25 cellular contexts compared by ENCODE assay signal in genomic region chr1:240114222-240114621, GRCh38. TPM values are rescaled to one million over a fixed set of nuclear protein-coding genes. Genes with fewer than 3 reads are reported as not detected.
"Had no signal": no experiment of that assay in that cellular context is flagged by ENCODE, and none has a peak within 500 bp of the region (broad histone marks: within the 10 kb centered on the region; RNA-seq: fewer than 3 reads in every experiment).

No MANE protein-coding gene starts in this region.

- H3K4me1 ChIP-seq: breast epithelium had no signal

- H3K9me3 ChIP-seq: breast epithelium had no signal

- H3K27ac Mint-ChIP-seq: activated B cell treated with CpG ODN at 0.5 μM for 24 hours; activated CD4-positive, alpha-beta T cell treated with anti-CD3 and anti-CD28 coated beads, Interleukin-2, amount 10 ng/mL, durations not matched to agents 24 days and 14 days; activated CD8-positive, alpha-beta memory T cell treated with anti-CD3 and anti-CD28 coated beads, Interleukin-2, amount 10 ng/mL, durations not matched to agents 7 days and 5 days; activated naive CD4-positive, alpha-beta T cell treated with anti-CD3 and anti-CD28 coated beads, Interleukin-2, amount 50 U/mL, for 24 hours; activated T-cell treated with anti-CD3 and anti-CD28 coated beads, Interleukin-2, amount 50 U/mL, for 24 hours; activated T-helper 1 cell treated with anti-CD3 and anti-CD28 coated beads, Interleukin-12 subunit alpha, Interleukin-12 subunit beta, Interleukin-2, Interleukin-4 antibody, amounts not matched to agents 30 ng/mL and 10 ng/mL and 1 ng/mL, durations not matched to agents 14 hours and 24 hours and 36 hours; T-helper 17 cell had no signal

- H3K36me3 Mint-ChIP-seq: activated CD8-positive, alpha-beta memory T cell treated with anti-CD3 and anti-CD28 coated beads, Interleukin-2, amount 10 ng/mL, durations not matched to agents 7 days and 5 days; activated naive CD4-positive, alpha-beta T cell treated with anti-CD3 and anti-CD28 coated beads, Interleukin-2, amount 50 U/mL, for 24 hours had no signal

- DNase-seq: activated B cell treated with CpG ODN at 0.5 μM for 24 hours; activated CD4-positive, alpha-beta T cell treated with anti-CD3 and anti-CD28 coated beads for 1 hour; activated CD4-positive, alpha-beta T cell treated with anti-CD3 and anti-CD28 coated beads, Interleukin-2, amount 10 ng/mL, durations not matched to agents 24 days and 14 days; activated CD4-positive, alpha-beta T cell treated with anti-CD3 and anti-CD28 coated beads, Interleukin-2, amount 50 U/mL, for 48 hours; activated CD8-positive, alpha-beta memory T cell treated with anti-CD3 and anti-CD28 coated beads, Interleukin-2, amount 10 ng/mL, durations not matched to agents 7 days and 5 days; activated effector memory CD4-positive, alpha-beta T cell treated with Interleukin-2 at 50 U/mL for 16 hours; activated naive CD4-positive, alpha-beta T cell; activated T-cell treated with anti-CD3 and anti-CD28 coated beads, Interleukin-2, amount 50 U/mL, for 24 hours; aorta; caudate nucleus; NCI-H1092; NCI-H1436; NCI-H187 treated with DMSO at 0.1 percent for 48 hours; NCI-H2081 treated with DMSO at 0.1 percent for 48 hours; NCI-H2171 treated with DMSO at 0.1 percent for 48 hours; NCI-H526; NCI-H82; SIG-M5; T-helper 17 cell; T-helper 9 cell had no signal

- H3K9me3 Mint-ChIP-seq: activated B cell treated with CpG ODN at 0.5 μM for 24 hours; activated CD4-positive, alpha-beta T cell treated with anti-CD3 and anti-CD28 coated beads, Interleukin-2, amount 10 ng/mL, durations not matched to agents 24 days and 14 days; activated naive CD4-positive, alpha-beta T cell treated with anti-CD3 and anti-CD28 coated beads, Interleukin-2, amount 50 U/mL, for 24 hours; activated T-cell treated with anti-CD3 and anti-CD28 coated beads, Interleukin-2, amount 50 U/mL, for 24 hours; activated T-helper 1 cell treated with anti-CD3 and anti-CD28 coated beads, Interleukin-12 subunit alpha, Interleukin-12 subunit beta, Interleukin-2, Interleukin-4 antibody, amounts not matched to agents 30 ng/mL and 10 ng/mL and 1 ng/mL, durations not matched to agents 14 hours and 24 hours and 36 hours had no signal

- H3K4me1 Mint-ChIP-seq: activated B cell treated with CpG ODN at 0.5 μM for 24 hours; activated CD4-positive, alpha-beta T cell treated with anti-CD3 and anti-CD28 coated beads, Interleukin-2, amount 10 ng/mL, durations not matched to agents 24 days and 14 days; activated CD8-positive, alpha-beta memory T cell treated with anti-CD3 and anti-CD28 coated beads, Interleukin-2, amount 10 ng/mL, durations not matched to agents 7 days and 5 days; activated naive CD4-positive, alpha-beta T cell treated with anti-CD3 and anti-CD28 coated beads, Interleukin-2, amount 50 U/mL, for 24 hours; T-helper 17 cell had no signal

- H3K4me3 ChIP-seq: breast epithelium had no signal

- H3K27me3 Mint-ChIP-seq: activated B cell treated with CpG ODN at 0.5 μM for 24 hours; activated CD4-positive, alpha-beta T cell treated with anti-CD3 and anti-CD28 coated beads, Interleukin-2, amount 10 ng/mL, durations not matched to agents 24 days and 14 days; activated CD8-positive, alpha-beta memory T cell treated with anti-CD3 and anti-CD28 coated beads, Interleukin-2, amount 10 ng/mL, durations not matched to agents 7 days and 5 days had no signal

- H3K4me3 Mint-ChIP-seq: activated B cell treated with CpG ODN at 0.5 μM for 24 hours; activated CD4-positive, alpha-beta T cell treated with anti-CD3 and anti-CD28 coated beads, Interleukin-2, amount 10 ng/mL, durations not matched to agents 24 days and 14 days; activated CD8-positive, alpha-beta memory T cell treated with anti-CD3 and anti-CD28 coated beads, Interleukin-2, amount 10 ng/mL, durations not matched to agents 7 days and 5 days; activated naive CD4-positive, alpha-beta T cell treated with anti-CD3 and anti-CD28 coated beads, Interleukin-2, amount 50 U/mL, for 24 hours; activated T-cell treated with anti-CD3 and anti-CD28 coated beads, Interleukin-2, amount 50 U/mL, for 24 hours; activated T-helper 1 cell treated with anti-CD3 and anti-CD28 coated beads, Interleukin-12 subunit alpha, Interleukin-12 subunit beta, Interleukin-2, Interleukin-4 antibody, amounts not matched to agents 30 ng/mL and 10 ng/mL and 1 ng/mL, durations not matched to agents 14 hours and 24 hours and 36 hours; T-helper 17 cell had no signal

- H3K27me3 ChIP-seq: breast epithelium had no signal

- H3K27ac ChIP-seq: breast epithelium, KMS-11 had no signal

- H3K36me3 ChIP-seq: breast epithelium had no signal

- H3K9ac ChIP-seq: KMS-11 had no signal

RNA-seq across cellular contexts. Expression of gene FMN2, which starts 22.5 kb away (rescaled TPM):
- total RNA-seq: activated B cell treated with CpG ODN at 0.5 μM for 24 hours; activated CD4-positive, alpha-beta T cell treated with anti-CD3 and anti-CD28 coated beads, Interleukin-2, amount 10 ng/mL, durations not matched to agents 24 days and 14 days; activated CD8-positive, alpha-beta memory T cell treated with anti-CD3 and anti-CD28 coated beads, Interleukin-2, amount 10 ng/mL, durations not matched to agents 7 days and 5 days; activated T-helper 1 cell treated with anti-CD3 and anti-CD28 coated beads, Interleukin-12 subunit alpha, Interleukin-12 subunit beta, Interleukin-2, Interleukin-4 antibody, amounts not matched to agents 30 ng/mL and 10 ng/mL and 1 ng/mL, durations not matched to agents 14 hours and 24 hours and 36 hours; OCI-LY7; T-helper 17 cell had no signal
